28 cellular contexts compared by ENCODE assay signal in the genomic region with DNA sequence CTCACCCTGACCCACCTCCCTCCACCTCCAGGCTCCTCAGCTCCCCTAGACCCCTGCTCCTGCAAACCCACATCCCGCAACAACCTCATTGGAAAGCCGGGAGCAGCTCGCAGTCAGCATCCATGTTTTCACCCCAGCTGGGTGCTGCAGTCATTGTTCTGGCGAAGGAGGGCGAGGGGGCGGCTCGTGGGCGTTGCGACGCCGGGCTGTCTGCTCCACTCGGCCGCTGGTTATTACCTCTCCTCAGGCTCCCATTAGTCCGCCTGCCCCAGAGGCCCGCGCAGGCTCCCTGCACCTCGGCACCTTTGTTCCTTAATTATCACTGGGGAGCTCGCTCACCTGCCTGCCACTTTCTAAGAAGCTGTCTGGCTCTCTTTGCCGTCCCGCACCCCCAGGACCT. TPM values are rescaled to one million over a fixed set of nuclear protein-coding genes. Genes with fewer than 3 reads are reported as not detected.
DNase-seq lines count a peak whose midpoint lies in the region; ATAC-seq, FAIRE-seq and TF ChIP-seq lines count a peak whose summit lies in the region.
"Had no signal": no experiment of that assay in that cellular context is flagged by ENCODE, and none has a peak within 500 bp of the region (broad histone marks: within the 10 kb centered on the region; RNA-seq: fewer than 3 reads in every experiment).

No MANE protein-coding gene starts in this region.

- peaks cover 2% of the 10 kb centered on the region for H3K9me3 Mint-ChIP-seq in astrocyte (ENCODE audit: unreplicated experiment)
- H3K9me3 Mint-ChIP-seq in nephron progenitor cell, result no peaks in the 10 kb centered on the region
- no peaks in the 10 kb centered on the region for H3K9me3 Mint-ChIP-seq in effector memory CD8-positive, alpha-beta T cell
- H3K9me3 Mint-ChIP-seq: CD8-positive, alpha-beta memory T cell; type B pancreatic cell had no signal

- DNase-seq in NCI-H1436 treated with DMSO at 0.1 percent for 48 hours (lab: John Stamatoyannopoulos, UW), result peak; percentile 53
- DNase-seq in astrocyte (ENCODE audit: low read depth), result no peak
- DNase-seq in nephron progenitor cell, result peak; percentile 42
- no peak for DNase-seq in NCI-H524 (lab: John Stamatoyannopoulos, UW)
- DNase-seq in AG20443 (ENCODE audit: low spot score), result no peak
- no peak for DNase-seq in DMS114 treated with DMSO at 0.1 percent for 48 hours (lab: John Stamatoyannopoulos, UW; ENCODE audit: unreplicated experiment)
- DNase-seq in effector memory CD8-positive, alpha-beta T cell, result no peak
- DNase-seq: activated CD4-positive, alpha-beta T cell treated with anti-CD3 and anti-CD28 coated beads, Interleukin-2, amount 50 U/mL, for 48 hours; activated effector memory CD4-positive, alpha-beta T cell treated with anti-CD3 and anti-CD28 coated beads, Interleukin-2, amount 50 U/mL, for 16 hours; CD8-positive, alpha-beta memory T cell; cortex of kidney; DND-41; IMR-90; MG63; NCI-H2171; NCI-H82; occipital lobe; PC-3; SJCRH30 had no signal

- FAIRE-seq in astrocyte (lab: Jason Lieb, UNC), result no peak
- FAIRE-seq: bronchial epithelial cell, endothelial cell of umbilical vein, islet of Langerhans had no signal

- no peak overlapping the region for H2AFZ ChIP-seq in astrocyte (ENCODE audit: low read depth, low read length)

- no peaks in the 10 kb centered on the region for H4K20me1 ChIP-seq in astrocyte (ENCODE audit: insufficient read depth, low read length)

- POLR2A ChIA-PET in HEK293 (lab: Yijun Ruan, JAX), result no interaction called here

- H3K27me3 Mint-ChIP-seq in astrocyte (ENCODE audit: low read depth, unreplicated experiment) (peaks cover 80% of the 10 kb centered on the region), nephron progenitor cell (ENCODE audit: low read depth, poor library complexity) (peaks cover 37% of the 10 kb centered on the region)
- H3K27me3 Mint-ChIP-seq in effector memory CD8-positive, alpha-beta T cell, result peaks cover 74 to 97% of the 10 kb centered on the region in 2 donors

- H3K9ac ChIP-seq in astrocyte (ENCODE audit: low read length), result no peak overlapping the region

- H3K79me2 ChIP-seq in astrocyte (ENCODE audit: insufficient read depth, low read length), result no peaks in the 10 kb centered on the region

- H3K27ac Mint-ChIP-seq in astrocyte (ENCODE audit: unreplicated experiment) (no peak overlapping the region), nephron progenitor cell (peak overlapping the region; percentile 83)
- peak overlapping the region in 1 of 2 donors; percentile 29 for H3K27ac Mint-ChIP-seq in effector memory CD8-positive, alpha-beta T cell
- H3K27ac Mint-ChIP-seq: CD8-positive, alpha-beta memory T cell; type B pancreatic cell had no signal

- H3K4me1 ChIP-seq in HEK293 (ENCODE audit: control insufficient read depth, insufficient read depth, low read length), result no peaks in the 10 kb centered on the region
- H3K4me1 ChIP-seq in astrocyte (ENCODE audit: insufficient read depth, low read length), result peaks cover 8% of the 10 kb centered on the region
- H3K4me1 ChIP-seq: right atrium auricular region, SJCRH30 had no signal

- peak overlapping the region; percentile 26 for H3K4me2 ChIP-seq in astrocyte (ENCODE audit: low read length)

- no peak overlapping the region for H3K4me3 ChIP-seq in HEK293 (ENCODE audit: low read depth, low read length)
- H3K4me3 ChIP-seq in astrocyte (ENCODE audit: insufficient read depth, low read depth, low read length), result no peak overlapping the region
- H3K4me3 ChIP-seq: lung, MG63, right atrium auricular region, SJCRH30 had no signal

- ATAC-seq in effector memory CD8-positive, alpha-beta T cell (replicated peaks), result no peak
- ATAC-seq: PC-3 had no signal

- H3K4me1 Mint-ChIP-seq in astrocyte (ENCODE audit: low read depth, unreplicated experiment), result no peaks in the 10 kb centered on the region
- peaks cover 25% of the 10 kb centered on the region for H3K4me1 Mint-ChIP-seq in nephron progenitor cell
- no peaks in the 10 kb centered on the region for H3K4me1 Mint-ChIP-seq in effector memory CD8-positive, alpha-beta T cell (ENCODE audit: low read depth in 2 of 2)
- H3K4me1 Mint-ChIP-seq: CD8-positive, alpha-beta memory T cell had no signal

- H3K27me3 ChIP-seq in astrocyte (ENCODE audit: insufficient read depth, low read length), result peaks cover 30% of the 10 kb centered on the region
- H3K27me3 ChIP-seq: MG63, right atrium auricular region had no signal

- H3K4me3 Mint-ChIP-seq in astrocyte (ENCODE audit: unreplicated experiment), result no peak overlapping the region
- no peak overlapping the region for H3K4me3 Mint-ChIP-seq in nephron progenitor cell
- no peak overlapping the region for H3K4me3 Mint-ChIP-seq in effector memory CD8-positive, alpha-beta T cell
- H3K4me3 Mint-ChIP-seq: CD8-positive, alpha-beta memory T cell; type B pancreatic cell had no signal

- H3K36me3 Mint-ChIP-seq in astrocyte (ENCODE audit: low read depth, unreplicated experiment) (no peaks in the 10 kb centered on the region), nephron progenitor cell (ENCODE audit: low read depth) (no peaks in the 10 kb centered on the region)
- H3K36me3 Mint-ChIP-seq in effector memory CD8-positive, alpha-beta T cell (ENCODE audit: insufficient read depth), result peaks cover 3% of the 10 kb centered on the region
- H3K36me3 Mint-ChIP-seq: CD8-positive, alpha-beta memory T cell; type B pancreatic cell had no signal

- CTCF ChIA-PET in HEK293 (lab: Yijun Ruan, JAX), result interaction anchor here (4.1 to 7.5 kb wide), 2 partner anchors 8 to 53 kb away, joined by 23 to 64 read pairs; no protein-coding TSS in a partner anchor

- H3K36me3 ChIP-seq in HEK293 (ENCODE audit: control insufficient read depth in 2 of 2, insufficient read depth in 1 of 2, low read length in 2 of 2) (no peaks in the 10 kb centered on the region), astrocyte (ENCODE audit: insufficient read depth, low read length) (no peaks in the 10 kb centered on the region)
- H3K36me3 ChIP-seq: MG63, right atrium auricular region, SJCRH30 had no signal

- H3K27ac ChIP-seq in HEK293 (ENCODE audit: extremely low read depth, low read depth, low read length), result no peak overlapping the region
- H3K27ac ChIP-seq in astrocyte (ENCODE audit: low read depth, low read length), result no peak overlapping the region
- H3K27ac ChIP-seq: HL-60, right atrium auricular region, SJCRH30 had no signal

- TF ChIP-seq CTCF in HEK293 (tag by site-specific recombination; IDR thresholded peaks at IDR 0.05) (no peak), astrocyte (IDR thresholded peaks at IDR 0.05; ENCODE audit: insufficient read depth, low read depth, low read length) (no peak), nephron progenitor cell (IDR thresholded peaks at IDR 0.05) (no peak)

- H3K9me3 ChIP-seq in HEK293 (ENCODE audit: control insufficient read depth, insufficient read depth, low read depth, low read length), result no peaks in the 10 kb centered on the region
- no peaks in the 10 kb centered on the region for H3K9me3 ChIP-seq in astrocyte (ENCODE audit: insufficient read depth, low read depth, low read length)
- H3K9me3 ChIP-seq: MG63, right atrium auricular region, SJCRH30 had no signal

TF ChIP-seq in HEK293, 187 proteins besides CTCF, POLR2A, EP300 and RAD21:
- TF ChIP-seq ZNF521 (tag by site-specific recombination; IDR thresholded peaks at IDR 0.05) (no peak), SETDB1 (IDR thresholded peaks at IDR 0.05; ENCODE audit: insufficient read length, low read length) (no peak), ZNF600 (tag by site-specific recombination; IDR thresholded peaks at IDR 0.05) (0 out of 2 replicates have a peak, but pooled peaks have one; percentile 21), EGR2 (tag by site-specific recombination; IDR thresholded peaks at IDR 0.05; ENCODE audit: low read depth) (peak; percentile 91), INSM2 (tag by site-specific recombination; IDR thresholded peaks at IDR 0.05) (no peak), ZFHX2 (tag by site-specific recombination; conservative IDR thresholded peaks at IDR 0.05) (peak; percentile 84), ZNF426 (tag by site-specific recombination; IDR thresholded peaks at IDR 0.05) (no peak)
- TF ChIP-seq, protein P1, sequence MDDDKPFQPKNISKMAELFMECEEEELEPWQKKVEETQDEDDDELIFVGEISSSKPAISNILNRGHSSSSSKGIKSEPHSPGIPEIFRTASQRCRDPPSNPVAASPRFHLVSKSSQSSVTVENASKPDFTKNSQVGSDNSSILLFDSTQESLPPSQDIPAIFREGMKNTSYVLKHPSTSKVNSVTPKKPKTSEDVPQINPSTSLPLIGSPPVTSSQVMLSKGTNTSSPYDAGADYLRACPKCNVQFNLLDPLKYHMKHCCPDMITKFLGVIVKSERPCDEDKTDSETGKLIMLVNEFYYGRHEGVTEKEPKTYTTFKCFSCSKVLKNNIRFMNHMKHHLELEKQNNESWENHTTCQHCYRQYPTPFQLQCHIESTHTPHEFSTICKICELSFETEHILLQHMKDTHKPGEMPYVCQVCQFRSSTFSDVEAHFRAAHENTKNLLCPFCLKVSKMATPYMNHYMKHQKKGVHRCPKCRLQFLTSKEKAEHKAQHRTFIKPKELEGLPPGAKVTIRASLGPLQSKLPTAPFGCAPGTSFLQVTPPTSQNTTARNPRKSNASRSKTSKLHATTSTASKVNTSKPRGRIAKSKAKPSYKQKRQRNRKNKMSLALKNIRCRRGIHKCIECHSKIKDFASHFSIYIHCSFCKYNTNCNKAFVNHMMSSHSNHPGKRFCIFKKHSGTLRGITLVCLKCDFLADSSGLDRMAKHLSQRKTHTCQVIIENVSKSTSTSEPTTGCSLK (tag by site-specific recombination; IDR thresholded peaks at IDR 0.05), result no peak

RNA-seq across cellular contexts. Expression of gene DLX4, which starts 24.5 kb away (rescaled TPM):
- total RNA-seq in astrocyte, result not detected in 2 replicates
- total RNA-seq: bronchial epithelial cell, endothelial cell of umbilical vein, IMR-90, occipital lobe had no signal

RNA-seq across cellular contexts. Expression of gene DLX3, which starts 50.6 kb away (rescaled TPM):
- total RNA-seq in astrocyte, result 1.00 and 1.2 TPM in 2 replicates
- total RNA-seq: bronchial epithelial cell; endothelial cell of umbilical vein; IMR-90; occipital lobe; SJCRH30; T-helper 2 cell treated with Interferon-gamma antibody and Interleukin-4, amounts not matched to agents 100 ng/mL and 5 ng/mL, for 36 hours had no signal

Comparison
In these comparisons a context has a peak if more than half of its experiments do, and no peak if none do; other contexts are left out.
1. DNase-seq: peak in NCI-H1436 treated with DMSO at 0.1 percent for 48 hours (single experiment) and nephron progenitor cell (single experiment); none in astrocyte (single experiment), NCI-H524 (0 of 2), AG20443 (single experiment), DMS114 treated with DMSO at 0.1 percent for 48 hours (single experiment) and effector memory CD8-positive, alpha-beta T cell (0 of 3).